ENCODE assay signal across 8 cellular contexts in genomic region chr14:104694475-104694950, GRCh38. TPM values are rescaled to one million over a fixed set of nuclear protein-coding genes. Genes with fewer than 3 reads are reported as not detected.
A peak's percentile ranks its signal among the peaks of the same experiment; 100 is the strongest.
DNase-seq lines count a peak whose midpoint lies in the region; ATAC-seq and TF ChIP-seq lines count a peak whose summit lies in the region.

No MANE protein-coding gene starts in this region.

- DNase-seq in T-helper 2 cell treated with Interferon-gamma antibody and Interleukin-4, amounts not matched to agents 5 μg/mL and 100 μg/mL, for 36 hours (ENCODE audit: low spot score), result no peak
- DNase-seq in T-helper 2 cell (no peak), left kidney (ENCODE audit: low read depth, low spot score) (peak; percentile 57), substantia nigra (lab: John Stamatoyannopoulos, UW) (peak in 48 of 49 donors; percentile 61 to 95 (median 82)), NCI-H510A (lab: John Stamatoyannopoulos, UW) (no peak), adrenal gland (no peak)
- DNase-seq in activated CD8-positive, alpha-beta T cell treated with anti-CD3 and anti-CD28 coated beads, Interleukin-2, amount 10 ng/mL, durations not matched to agents 7 days and 5 days, result no peak

- H3K4me1 ChIP-seq in adrenal gland (replicated peaks in 1 of 2), result peaks cover 18 to 74% of the 10 kb centered on the region in 2 donors

- H3K9me3 ChIP-seq in adrenal gland (replicated peaks in 1 of 3), result no peaks in the 10 kb centered on the region

- H3K4me3 Mint-ChIP-seq in T-helper 2 cell treated with Interferon-gamma antibody and Interleukin-4, amounts not matched to agents 5 μg/mL and 100 μg/mL, for 36 hours, result peak overlapping the region; percentile 70
- H3K4me3 Mint-ChIP-seq in activated CD8-positive, alpha-beta T cell treated with anti-CD3 and anti-CD28 coated beads, Interleukin-2, amount 10 ng/mL, durations not matched to agents 7 days and 5 days, result peak overlapping the region; percentile 74

- no peaks in the 10 kb centered on the region for H3K36me3 ChIP-seq in adrenal gland (replicated peaks in 1 of 2)

- no peaks in the 10 kb centered on the region for H3K9me3 Mint-ChIP-seq in T-helper 2 cell treated with Interferon-gamma antibody and Interleukin-4, amounts not matched to agents 5 μg/mL and 100 μg/mL, for 36 hours
- H3K9me3 Mint-ChIP-seq in activated CD8-positive, alpha-beta T cell treated with anti-CD3 and anti-CD28 coated beads, Interleukin-2, amount 10 ng/mL, durations not matched to agents 7 days and 5 days (ENCODE audit: insufficient read depth), result no peaks in the 10 kb centered on the region

- peaks cover 37% of the 10 kb centered on the region for H3K4me1 Mint-ChIP-seq in T-helper 2 cell treated with Interferon-gamma antibody and Interleukin-4, amounts not matched to agents 5 μg/mL and 100 μg/mL, for 36 hours (ENCODE audit: low read depth)
- H3K4me1 Mint-ChIP-seq in activated CD8-positive, alpha-beta T cell treated with anti-CD3 and anti-CD28 coated beads, Interleukin-2, amount 10 ng/mL, durations not matched to agents 7 days and 5 days (ENCODE audit: low read depth), result peaks cover 59% of the 10 kb centered on the region

- WGBS in adrenal gland, 4 donors, result 68 to 83% (median 77%) methylated on average over 4 to 15 of the region's 15 CpGs

- TF ChIP-seq POLR2A in adrenal gland (IDR thresholded peaks at IDR 0.05), result no peak

- H3K27ac ChIP-seq in substantia nigra (ENCODE audit: low read depth, low read length, poor library complexity, severe bottlenecking) (peak overlapping the region; percentile 99), adrenal gland (peak overlapping the region in 2 of 5 donors; percentile 12 to 70)

- ATAC-seq in activated CD8-positive, alpha-beta T cell treated with anti-CD3 and anti-CD28 coated beads, Interleukin-2, amount 10 ng/mL, durations not matched to agents 7 days and 5 days, result no peak
- no peak for ATAC-seq in HG02884 (IDR thresholded peaks at IDR 0.05; ENCODE audit: unreplicated experiment)

- TF ChIP-seq CTCF in adrenal gland (IDR thresholded peaks at IDR 0.05), result no peak

- intact Hi-C loops in adrenal gland (cut with DNase I), result no loop called here

- H3K27me3 ChIP-seq in adrenal gland, result no peaks in the 10 kb centered on the region

- CTCF ChIA-PET in activated CD8-positive, alpha-beta T cell treated with anti-CD3 and anti-CD28 coated beads, Interleukin-2, amount 10 ng/mL, durations not matched to agents 7 days and 5 days (lab: Charles Lee), result interaction anchor here (0.9 to 1.7 kb wide), 4 partner anchors 10 to 381 kb away, joined by 3 to 5 read pairs (median 3); no protein-coding TSS in a partner anchor

- H3K4me3 ChIP-seq in adrenal gland, result no peak overlapping the region

- no peaks in the 10 kb centered on the region for H3K27me3 Mint-ChIP-seq in T-helper 2 cell treated with Interferon-gamma antibody and Interleukin-4, amounts not matched to agents 5 μg/mL and 100 μg/mL, for 36 hours (ENCODE audit: low read depth)
- no peaks in the 10 kb centered on the region for H3K27me3 Mint-ChIP-seq in activated CD8-positive, alpha-beta T cell treated with anti-CD3 and anti-CD28 coated beads, Interleukin-2, amount 10 ng/mL, durations not matched to agents 7 days and 5 days (ENCODE audit: low read depth)

- peaks cover 27% of the 10 kb centered on the region for H3K36me3 Mint-ChIP-seq in T-helper 2 cell treated with Interferon-gamma antibody and Interleukin-4, amounts not matched to agents 5 μg/mL and 100 μg/mL, for 36 hours (ENCODE audit: low read depth)
- peaks cover 35% of the 10 kb centered on the region for H3K36me3 Mint-ChIP-seq in activated CD8-positive, alpha-beta T cell treated with anti-CD3 and anti-CD28 coated beads, Interleukin-2, amount 10 ng/mL, durations not matched to agents 7 days and 5 days (ENCODE audit: low read depth)

- H3K27ac Mint-ChIP-seq in T-helper 2 cell treated with Interferon-gamma antibody and Interleukin-4, amounts not matched to agents 5 μg/mL and 100 μg/mL, for 36 hours, result peak overlapping the region; percentile 90
- H3K27ac Mint-ChIP-seq in activated CD8-positive, alpha-beta T cell treated with anti-CD3 and anti-CD28 coated beads, Interleukin-2, amount 10 ng/mL, durations not matched to agents 7 days and 5 days, result peak overlapping the region; percentile 91

- POLR2A ChIA-PET in activated CD8-positive, alpha-beta T cell treated with anti-CD3 and anti-CD28 coated beads, Interleukin-2, amount 10 ng/mL, durations not matched to agents 7 days and 5 days (lab: Charles Lee), result interaction anchor here (1.0 to 1.7 kb wide), 4 partner anchors 8 to 58 kb away, joined by 3 to 7 read pairs (median 5); partner anchors contain the start of gene SIVA1

RNA-seq across cellular contexts. Expression of gene INF2, which starts 5.1 kb away (rescaled TPM):
- total RNA-seq in activated CD8-positive, alpha-beta T cell treated with anti-CD3 and anti-CD28 coated beads, Interleukin-2, amount 10 ng/mL, durations not matched to agents 7 days and 5 days, result 100 to 1,000 TPM; 155 to 159 TPM
- total RNA-seq in adrenal gland, result 10 to 100 TPM; 36.8 to 72.9 (median 62.0) TPM
- polyA plus RNA-seq in adrenal gland, result 100 to 1,000 TPM in 2 of 3 donors, 10 to 100 TPM in 1; 16.3 to 217 (median 117) TPM

RNA-seq across cellular contexts. Expression of gene ADSS1, which starts 29.5 kb away (rescaled TPM):
- total RNA-seq in activated CD8-positive, alpha-beta T cell treated with anti-CD3 and anti-CD28 coated beads, Interleukin-2, amount 10 ng/mL, durations not matched to agents 7 days and 5 days, result 1 to 10 TPM; 1.8 TPM
- total RNA-seq in adrenal gland, result 10 to 100 TPM in 6 of 8 donors, 1 to 10 TPM in 2; 6.9 to 39.1 (median 18.2) TPM
- polyA plus RNA-seq in adrenal gland, result 10 to 100 TPM in 2 of 3 donors, 1 to 10 TPM in 1; 5.6 to 20.1 (median 16.7) TPM

RNA-seq across cellular contexts. Expression of gene SIVA1, which starts 58.4 kb away (rescaled TPM):
- 100 to 1,000 TPM; 175 to 186 TPM for total RNA-seq in activated CD8-positive, alpha-beta T cell treated with anti-CD3 and anti-CD28 coated beads, Interleukin-2, amount 10 ng/mL, durations not matched to agents 7 days and 5 days
- 100 to 1,000 TPM in 4 of 8 donors, 10 to 100 TPM in 4; 43.9 to 294 (median 140) TPM for total RNA-seq in adrenal gland
- polyA plus RNA-seq in adrenal gland, result 100 to 1,000 TPM in 1 of 3 donors, 10 to 100 TPM in 1, 1 to 10 TPM in 1; 2.0 to 120 (median 86.8) TPM

Comparison
In these comparisons a context has a peak if more than half of its experiments do, and no peak if none do; other contexts are left out.
1. DNase-seq: peak in left kidney (single experiment) and substantia nigra (48 of 49); none in T-helper 2 cell treated with Interferon-gamma antibody and Interleukin-4, amounts not matched to agents 5 μg/mL and 100 μg/mL, for 36 hours (single experiment), T-helper 2 cell (0 of 5), activated CD8-positive, alpha-beta T cell treated with anti-CD3 and anti-CD28 coated beads, Interleukin-2, amount 10 ng/mL, durations not matched to agents 7 days and 5 days (single experiment), NCI-H510A (single experiment) and adrenal gland (0 of 7).